ENCODE assay signal across 1 cellular context in the genomic region with DNA sequence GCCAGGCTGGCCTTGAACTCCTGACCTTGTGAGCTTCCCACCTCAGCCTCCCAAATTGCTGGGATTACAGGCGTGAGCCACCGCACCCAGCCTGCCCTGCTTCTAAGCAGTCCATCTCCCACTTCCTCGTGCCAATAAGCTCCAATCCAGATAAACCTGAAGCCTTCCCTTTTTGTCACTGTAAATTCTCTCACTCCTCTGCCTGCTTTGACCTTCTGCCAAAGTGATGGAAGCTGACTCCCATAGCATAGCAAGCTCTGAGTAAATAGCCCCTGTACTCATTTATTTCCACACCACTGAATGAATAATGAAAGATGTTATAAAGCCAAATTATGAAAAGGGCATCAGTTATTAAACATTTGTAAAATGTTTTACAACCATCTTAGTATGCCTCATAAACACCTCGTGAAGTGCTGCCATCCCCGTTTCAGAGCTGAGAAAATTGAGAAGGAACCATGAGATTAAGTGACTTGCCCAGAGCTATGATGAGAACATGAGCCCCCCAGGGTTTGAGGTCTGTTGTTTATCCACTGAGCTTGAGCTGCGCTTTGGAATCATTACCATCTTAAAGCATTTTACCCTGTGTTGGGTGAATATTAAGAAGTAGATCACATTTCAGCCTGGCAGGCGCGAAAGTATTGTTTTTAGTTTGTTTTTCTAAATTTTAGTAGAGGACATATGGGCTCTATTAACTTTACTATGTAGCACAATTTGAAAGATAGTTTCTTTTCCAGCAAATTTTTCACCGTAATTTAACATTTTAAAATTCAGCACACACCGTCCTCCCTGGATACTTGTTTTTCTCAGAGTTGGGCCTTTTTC.
TF ChIP-seq lines count a peak whose summit lies in the region.

No MANE protein-coding gene starts in this region.

TF ChIP-seq in HEK293, 187 proteins besides CTCF, POLR2A, EP300 and RAD21 (continued from another document and continues in another):
- TF ChIP-seq, protein P1, sequence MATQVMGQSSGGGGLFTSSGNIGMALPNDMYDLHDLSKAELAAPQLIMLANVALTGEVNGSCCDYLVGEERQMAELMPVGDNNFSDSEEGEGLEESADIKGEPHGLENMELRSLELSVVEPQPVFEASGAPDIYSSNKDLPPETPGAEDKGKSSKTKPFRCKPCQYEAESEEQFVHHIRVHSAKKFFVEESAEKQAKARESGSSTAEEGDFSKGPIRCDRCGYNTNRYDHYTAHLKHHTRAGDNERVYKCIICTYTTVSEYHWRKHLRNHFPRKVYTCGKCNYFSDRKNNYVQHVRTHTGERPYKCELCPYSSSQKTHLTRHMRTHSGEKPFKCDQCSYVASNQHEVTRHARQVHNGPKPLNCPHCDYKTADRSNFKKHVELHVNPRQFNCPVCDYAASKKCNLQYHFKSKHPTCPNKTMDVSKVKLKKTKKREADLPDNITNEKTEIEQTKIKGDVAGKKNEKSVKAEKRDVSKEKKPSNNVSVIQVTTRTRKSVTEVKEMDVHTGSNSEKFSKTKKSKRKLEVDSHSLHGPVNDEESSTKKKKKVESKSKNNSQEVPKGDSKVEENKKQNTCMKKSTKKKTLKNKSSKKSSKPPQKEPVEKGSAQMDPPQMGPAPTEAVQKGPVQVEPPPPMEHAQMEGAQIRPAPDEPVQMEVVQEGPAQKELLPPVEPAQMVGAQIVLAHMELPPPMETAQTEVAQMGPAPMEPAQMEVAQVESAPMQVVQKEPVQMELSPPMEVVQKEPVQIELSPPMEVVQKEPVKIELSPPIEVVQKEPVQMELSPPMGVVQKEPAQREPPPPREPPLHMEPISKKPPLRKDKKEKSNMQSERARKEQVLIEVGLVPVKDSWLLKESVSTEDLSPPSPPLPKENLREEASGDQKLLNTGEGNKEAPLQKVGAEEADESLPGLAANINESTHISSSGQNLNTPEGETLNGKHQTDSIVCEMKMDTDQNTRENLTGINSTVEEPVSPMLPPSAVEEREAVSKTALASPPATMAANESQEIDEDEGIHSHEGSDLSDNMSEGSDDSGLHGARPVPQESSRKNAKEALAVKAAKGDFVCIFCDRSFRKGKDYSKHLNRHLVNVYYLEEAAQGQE (tag by site-specific recombination; IDR thresholded peaks at IDR 0.05) = no peak
- TF ChIP-seq PRDM1 (tag by site-specific recombination; IDR thresholded peaks at IDR 0.05) (no peak), KLF16 (tag by site-specific recombination; IDR thresholded peaks at IDR 0.05) (0 out of 2 replicates have a peak, but pooled peaks have one; percentile 6), ZNF239 (tag by site-specific recombination; IDR thresholded peaks at IDR 0.05) (no peak), ZFP37 (tag by site-specific recombination; IDR thresholded peaks at IDR 0.05) (no peak), YY1 (tag by site-specific recombination; IDR thresholded peaks at IDR 0.05) (0 out of 2 replicates have a peak, but pooled peaks have one; percentile 10), ZNF549 (tag by site-specific recombination; IDR thresholded peaks at IDR 0.05) (no peak), ZBTB1 (tag by site-specific recombination; IDR thresholded peaks at IDR 0.05) (no peak), KLF10 (tag by site-specific recombination; IDR thresholded peaks at IDR 0.05) (no peak), SCRT2 (tag by site-specific recombination; IDR thresholded peaks at IDR 0.05) (no peak), OVOL3 (tag by site-specific recombination; IDR thresholded peaks at IDR 0.05) (peak; percentile 64; the same call in 1 of the 2 replicates), ZNF658 (tag by site-specific recombination; IDR thresholded peaks at IDR 0.05) (no peak), WT1 (tag by site-specific recombination; IDR thresholded peaks at IDR 0.05) (peak; percentile 83), ZBTB7A (tag by site-specific recombination; IDR thresholded peaks at IDR 0.05; ENCODE audit: low read depth) (no peak), ZNF585B (tag by site-specific recombination; IDR thresholded peaks at IDR 0.05) (no peak), TRIM28 (IDR thresholded peaks at IDR 0.05; ENCODE audit: borderline replicate concordance, low read length) (peak; percentile 89; the same call in 1 of the 2 replicates), ZNF791 (tag by site-specific recombination; IDR thresholded peaks at IDR 0.05) (no peak), KLF7 (tag by site-specific recombination; IDR thresholded peaks at IDR 0.05; ENCODE audit: borderline replicate concordance) (peak; percentile 37; the same call in 1 of the 2 replicates), ZNF473 (tag by site-specific recombination; IDR thresholded peaks at IDR 0.05) (no peak), MEIS1 (CRISPR knock-in tag; IDR thresholded peaks at IDR 0.05; ENCODE audit: borderline replicate concordance) (no peak), ZBTB48 (tag by site-specific recombination; IDR thresholded peaks at IDR 0.05) (no peak), FEZF1 (tag by site-specific recombination; IDR thresholded peaks at IDR 0.05) (peak; percentile 97), ZNF776 (tag by site-specific recombination; IDR thresholded peaks at IDR 0.05; ENCODE audit: borderline replicate concordance) (no peak), ZBTB17 (tag by site-specific recombination; IDR thresholded peaks at IDR 0.05) (0 out of 2 replicates have a peak, but pooled peaks have one; percentile 46), ZNF621 (tag by site-specific recombination; IDR thresholded peaks at IDR 0.05) (no peak), ZNF404 (tag by site-specific recombination; IDR thresholded peaks at IDR 0.05) (no peak), ZNF701 (tag by site-specific recombination; IDR thresholded peaks at IDR 0.05) (no peak), ZNF248 (tag by site-specific recombination; IDR thresholded peaks at IDR 0.05) (no peak), ZNF561 (tag by site-specific recombination; IDR thresholded peaks at IDR 0.05; ENCODE audit: borderline replicate concordance) (peak; percentile 83)
- TF ChIP-seq, protein P2, sequence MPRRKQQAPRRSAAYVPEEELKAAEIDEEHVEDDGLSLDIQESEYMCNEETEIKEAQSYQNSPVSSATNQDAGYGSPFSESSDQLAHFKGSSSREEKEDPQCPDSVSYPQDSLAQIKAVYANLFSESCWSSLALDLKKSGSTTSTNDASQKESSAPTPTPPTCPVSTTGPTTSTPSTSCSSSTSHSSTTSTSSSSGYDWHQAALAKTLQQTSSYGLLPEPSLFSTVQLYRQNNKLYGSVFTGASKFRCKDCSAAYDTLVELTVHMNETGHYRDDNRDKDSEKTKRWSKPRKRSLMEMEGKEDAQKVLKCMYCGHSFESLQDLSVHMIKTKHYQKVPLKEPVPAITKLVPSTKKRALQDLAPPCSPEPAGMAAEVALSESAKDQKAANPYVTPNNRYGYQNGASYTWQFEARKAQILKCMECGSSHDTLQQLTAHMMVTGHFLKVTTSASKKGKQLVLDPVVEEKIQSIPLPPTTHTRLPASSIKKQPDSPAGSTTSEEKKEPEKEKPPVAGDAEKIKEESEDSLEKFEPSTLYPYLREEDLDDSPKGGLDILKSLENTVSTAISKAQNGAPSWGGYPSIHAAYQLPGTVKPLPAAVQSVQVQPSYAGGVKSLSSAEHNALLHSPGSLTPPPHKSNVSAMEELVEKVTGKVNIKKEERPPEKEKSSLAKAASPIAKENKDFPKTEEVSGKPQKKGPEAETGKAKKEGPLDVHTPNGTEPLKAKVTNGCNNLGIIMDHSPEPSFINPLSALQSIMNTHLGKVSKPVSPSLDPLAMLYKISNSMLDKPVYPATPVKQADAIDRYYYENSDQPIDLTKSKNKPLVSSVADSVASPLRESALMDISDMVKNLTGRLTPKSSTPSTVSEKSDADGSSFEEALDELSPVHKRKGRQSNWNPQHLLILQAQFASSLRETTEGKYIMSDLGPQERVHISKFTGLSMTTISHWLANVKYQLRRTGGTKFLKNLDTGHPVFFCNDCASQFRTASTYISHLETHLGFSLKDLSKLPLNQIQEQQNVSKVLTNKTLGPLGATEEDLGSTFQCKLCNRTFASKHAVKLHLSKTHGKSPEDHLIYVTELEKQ (tag by site-specific recombination; IDR thresholded peaks at IDR 0.05; ENCODE audit: borderline replicate concordance) = no peak
- TF ChIP-seq, protein P3, sequence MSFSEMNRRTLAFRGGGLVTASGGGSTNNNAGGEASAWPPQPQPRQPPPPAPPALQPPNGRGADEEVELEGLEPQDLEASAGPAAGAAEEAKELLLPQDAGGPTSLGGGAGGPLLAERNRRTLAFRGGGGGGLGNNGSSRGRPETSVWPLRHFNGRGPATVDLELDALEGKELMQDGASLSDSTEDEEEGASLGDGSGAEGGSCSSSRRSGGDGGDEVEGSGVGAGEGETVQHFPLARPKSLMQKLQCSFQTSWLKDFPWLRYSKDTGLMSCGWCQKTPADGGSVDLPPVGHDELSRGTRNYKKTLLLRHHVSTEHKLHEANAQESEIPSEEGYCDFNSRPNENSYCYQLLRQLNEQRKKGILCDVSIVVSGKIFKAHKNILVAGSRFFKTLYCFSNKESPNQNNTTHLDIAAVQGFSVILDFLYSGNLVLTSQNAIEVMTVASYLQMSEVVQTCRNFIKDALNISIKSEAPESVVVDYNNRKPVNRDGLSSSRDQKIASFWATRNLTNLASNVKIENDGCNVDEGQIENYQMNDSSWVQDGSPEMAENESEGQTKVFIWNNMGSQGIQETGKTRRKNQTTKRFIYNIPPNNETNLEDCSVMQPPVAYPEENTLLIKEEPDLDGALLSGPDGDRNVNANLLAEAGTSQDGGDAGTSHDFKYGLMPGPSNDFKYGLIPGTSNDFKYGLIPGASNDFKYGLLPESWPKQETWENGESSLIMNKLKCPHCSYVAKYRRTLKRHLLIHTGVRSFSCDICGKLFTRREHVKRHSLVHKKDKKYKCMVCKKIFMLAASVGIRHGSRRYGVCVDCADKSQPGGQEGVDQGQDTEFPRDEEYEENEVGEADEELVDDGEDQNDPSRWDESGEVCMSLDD (tag by site-specific recombination; IDR thresholded peaks at IDR 0.05) = no peak
- TF ChIP-seq, protein P4, sequence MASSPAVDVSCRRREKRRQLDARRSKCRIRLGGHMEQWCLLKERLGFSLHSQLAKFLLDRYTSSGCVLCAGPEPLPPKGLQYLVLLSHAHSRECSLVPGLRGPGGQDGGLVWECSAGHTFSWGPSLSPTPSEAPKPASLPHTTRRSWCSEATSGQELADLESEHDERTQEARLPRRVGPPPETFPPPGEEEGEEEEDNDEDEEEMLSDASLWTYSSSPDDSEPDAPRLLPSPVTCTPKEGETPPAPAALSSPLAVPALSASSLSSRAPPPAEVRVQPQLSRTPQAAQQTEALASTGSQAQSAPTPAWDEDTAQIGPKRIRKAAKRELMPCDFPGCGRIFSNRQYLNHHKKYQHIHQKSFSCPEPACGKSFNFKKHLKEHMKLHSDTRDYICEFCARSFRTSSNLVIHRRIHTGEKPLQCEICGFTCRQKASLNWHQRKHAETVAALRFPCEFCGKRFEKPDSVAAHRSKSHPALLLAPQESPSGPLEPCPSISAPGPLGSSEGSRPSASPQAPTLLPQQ (tag by site-specific recombination; IDR thresholded peaks at IDR 0.05) = 0 out of 2 replicates have a peak, but pooled peaks have one; percentile 30
- TF ChIP-seq, protein P5, sequence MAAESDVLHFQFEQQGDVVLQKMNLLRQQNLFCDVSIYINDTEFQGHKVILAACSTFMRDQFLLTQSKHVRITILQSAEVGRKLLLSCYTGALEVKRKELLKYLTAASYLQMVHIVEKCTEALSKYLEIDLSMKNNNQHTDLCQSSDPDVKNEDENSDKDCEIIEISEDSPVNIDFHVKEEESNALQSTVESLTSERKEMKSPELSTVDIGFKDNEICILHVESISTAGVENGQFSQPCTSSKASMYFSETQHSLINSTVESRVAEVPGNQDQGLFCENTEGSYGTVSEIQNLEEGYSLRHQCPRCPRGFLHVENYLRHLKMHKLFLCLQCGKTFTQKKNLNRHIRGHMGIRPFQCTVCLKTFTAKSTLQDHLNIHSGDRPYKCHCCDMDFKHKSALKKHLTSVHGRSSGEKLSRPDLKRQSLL (tag by site-specific recombination; IDR thresholded peaks at IDR 0.05) = 0 out of 2 replicates have a peak, but pooled peaks have one; percentile 18
- TF ChIP-seq, protein P6, sequence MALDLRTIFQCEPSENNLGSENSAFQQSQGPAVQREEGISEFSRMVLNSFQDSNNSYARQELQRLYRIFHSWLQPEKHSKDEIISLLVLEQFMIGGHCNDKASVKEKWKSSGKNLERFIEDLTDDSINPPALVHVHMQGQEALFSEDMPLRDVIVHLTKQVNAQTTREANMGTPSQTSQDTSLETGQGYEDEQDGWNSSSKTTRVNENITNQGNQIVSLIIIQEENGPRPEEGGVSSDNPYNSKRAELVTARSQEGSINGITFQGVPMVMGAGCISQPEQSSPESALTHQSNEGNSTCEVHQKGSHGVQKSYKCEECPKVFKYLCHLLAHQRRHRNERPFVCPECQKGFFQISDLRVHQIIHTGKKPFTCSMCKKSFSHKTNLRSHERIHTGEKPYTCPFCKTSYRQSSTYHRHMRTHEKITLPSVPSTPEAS (tag by site-specific recombination; IDR thresholded peaks at IDR 0.05) = no peak
- TF ChIP-seq, protein P7, sequence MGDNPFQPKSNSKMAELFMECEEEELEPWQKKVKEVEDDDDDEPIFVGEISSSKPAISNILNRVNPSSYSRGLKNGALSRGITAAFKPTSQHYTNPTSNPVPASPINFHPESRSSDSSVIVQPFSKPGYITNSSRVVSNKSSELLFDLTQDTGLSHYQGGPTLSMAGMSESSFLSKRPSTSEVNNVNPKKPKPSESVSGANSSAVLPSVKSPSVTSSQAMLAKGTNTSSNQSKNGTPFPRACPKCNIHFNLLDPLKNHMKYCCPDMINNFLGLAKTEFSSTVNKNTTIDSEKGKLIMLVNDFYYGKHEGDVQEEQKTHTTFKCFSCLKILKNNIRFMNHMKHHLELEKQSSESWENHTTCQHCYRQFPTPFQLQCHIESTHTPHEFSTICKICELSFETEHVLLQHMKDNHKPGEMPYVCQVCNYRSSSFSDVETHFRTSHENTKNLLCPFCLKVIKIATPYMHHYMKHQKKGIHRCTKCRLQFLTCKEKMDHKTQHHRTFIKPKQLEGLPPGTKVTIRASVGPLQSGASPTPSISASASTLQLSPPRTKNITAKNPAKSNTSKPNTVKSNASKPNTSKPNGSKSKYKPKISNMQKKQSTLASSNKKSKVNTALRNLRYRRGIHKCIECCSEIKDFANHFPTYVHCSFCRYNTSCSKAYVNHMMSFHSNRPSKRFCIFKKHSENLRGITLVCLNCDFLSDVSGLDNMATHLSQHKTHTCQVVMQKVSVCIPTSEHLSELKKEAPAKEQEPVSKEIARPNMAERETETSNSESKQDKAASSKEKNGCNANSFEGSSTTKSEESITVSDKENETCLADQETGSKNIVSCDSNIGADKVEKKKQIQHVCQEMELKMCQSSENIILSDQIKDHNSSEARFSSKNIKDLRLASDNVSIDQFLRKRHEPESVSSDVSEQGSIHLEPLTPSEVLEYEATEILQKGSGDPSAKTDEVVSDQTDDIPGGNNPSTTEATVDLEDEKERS (tag by site-specific recombination; IDR thresholded peaks at IDR 0.05) = no peak
- TF ChIP-seq, protein P8, sequence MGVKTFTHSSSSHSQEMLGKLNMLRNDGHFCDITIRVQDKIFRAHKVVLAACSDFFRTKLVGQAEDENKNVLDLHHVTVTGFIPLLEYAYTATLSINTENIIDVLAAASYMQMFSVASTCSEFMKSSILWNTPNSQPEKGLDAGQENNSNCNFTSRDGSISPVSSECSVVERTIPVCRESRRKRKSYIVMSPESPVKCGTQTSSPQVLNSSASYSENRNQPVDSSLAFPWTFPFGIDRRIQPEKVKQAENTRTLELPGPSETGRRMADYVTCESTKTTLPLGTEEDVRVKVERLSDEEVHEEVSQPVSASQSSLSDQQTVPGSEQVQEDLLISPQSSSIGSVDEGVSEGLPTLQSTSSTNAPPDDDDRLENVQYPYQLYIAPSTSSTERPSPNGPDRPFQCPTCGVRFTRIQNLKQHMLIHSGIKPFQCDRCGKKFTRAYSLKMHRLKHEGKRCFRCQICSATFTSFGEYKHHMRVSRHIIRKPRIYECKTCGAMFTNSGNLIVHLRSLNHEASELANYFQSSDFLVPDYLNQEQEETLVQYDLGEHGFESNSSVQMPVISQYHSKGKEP (tag by site-specific recombination; IDR thresholded peaks at IDR 0.05) = peak; percentile 32; the same call in 1 of the 2 replicates
